Comparison of ENCODE assay signal across 1 cellular context in the genomic region with DNA sequence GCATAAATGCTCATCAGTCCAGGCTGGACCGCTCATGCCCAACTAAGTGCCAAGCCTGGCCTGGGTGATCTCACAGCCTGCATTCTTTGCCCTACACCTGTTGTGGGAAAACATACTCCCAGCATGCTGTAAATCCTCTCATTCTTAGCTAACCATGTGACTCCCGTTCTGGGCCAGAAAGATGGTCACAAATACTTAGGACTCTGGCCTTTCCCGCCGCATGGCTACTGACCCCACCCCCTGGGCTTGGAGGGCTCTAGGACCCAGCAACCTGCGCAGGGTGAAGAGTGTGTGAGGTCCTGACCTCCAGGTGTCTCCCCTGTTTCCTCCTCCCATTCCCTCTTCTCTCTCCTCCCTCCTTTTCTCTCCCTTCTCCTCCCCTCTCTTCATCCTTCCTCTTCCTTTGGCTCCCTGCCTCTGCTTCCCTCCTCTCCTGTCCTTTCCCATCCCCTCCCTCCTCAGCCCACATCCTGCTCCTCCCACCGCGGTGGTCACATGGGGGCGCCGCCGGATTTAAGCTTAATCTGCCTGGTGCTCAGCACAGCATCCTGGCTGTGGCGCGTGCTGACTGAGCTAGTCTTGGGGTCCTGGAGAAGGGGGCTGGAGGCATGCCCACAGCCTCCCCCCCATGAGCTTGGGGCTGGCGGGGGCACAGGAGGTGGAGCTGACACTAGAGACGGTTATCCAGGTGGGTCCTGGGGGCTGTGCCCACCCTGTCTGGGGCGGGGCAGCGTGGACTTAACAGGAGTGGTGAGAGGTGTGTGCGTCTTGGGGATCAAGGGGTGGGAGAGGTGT.
TF ChIP-seq lines count a peak whose summit lies in the region.

A gene with protein sequence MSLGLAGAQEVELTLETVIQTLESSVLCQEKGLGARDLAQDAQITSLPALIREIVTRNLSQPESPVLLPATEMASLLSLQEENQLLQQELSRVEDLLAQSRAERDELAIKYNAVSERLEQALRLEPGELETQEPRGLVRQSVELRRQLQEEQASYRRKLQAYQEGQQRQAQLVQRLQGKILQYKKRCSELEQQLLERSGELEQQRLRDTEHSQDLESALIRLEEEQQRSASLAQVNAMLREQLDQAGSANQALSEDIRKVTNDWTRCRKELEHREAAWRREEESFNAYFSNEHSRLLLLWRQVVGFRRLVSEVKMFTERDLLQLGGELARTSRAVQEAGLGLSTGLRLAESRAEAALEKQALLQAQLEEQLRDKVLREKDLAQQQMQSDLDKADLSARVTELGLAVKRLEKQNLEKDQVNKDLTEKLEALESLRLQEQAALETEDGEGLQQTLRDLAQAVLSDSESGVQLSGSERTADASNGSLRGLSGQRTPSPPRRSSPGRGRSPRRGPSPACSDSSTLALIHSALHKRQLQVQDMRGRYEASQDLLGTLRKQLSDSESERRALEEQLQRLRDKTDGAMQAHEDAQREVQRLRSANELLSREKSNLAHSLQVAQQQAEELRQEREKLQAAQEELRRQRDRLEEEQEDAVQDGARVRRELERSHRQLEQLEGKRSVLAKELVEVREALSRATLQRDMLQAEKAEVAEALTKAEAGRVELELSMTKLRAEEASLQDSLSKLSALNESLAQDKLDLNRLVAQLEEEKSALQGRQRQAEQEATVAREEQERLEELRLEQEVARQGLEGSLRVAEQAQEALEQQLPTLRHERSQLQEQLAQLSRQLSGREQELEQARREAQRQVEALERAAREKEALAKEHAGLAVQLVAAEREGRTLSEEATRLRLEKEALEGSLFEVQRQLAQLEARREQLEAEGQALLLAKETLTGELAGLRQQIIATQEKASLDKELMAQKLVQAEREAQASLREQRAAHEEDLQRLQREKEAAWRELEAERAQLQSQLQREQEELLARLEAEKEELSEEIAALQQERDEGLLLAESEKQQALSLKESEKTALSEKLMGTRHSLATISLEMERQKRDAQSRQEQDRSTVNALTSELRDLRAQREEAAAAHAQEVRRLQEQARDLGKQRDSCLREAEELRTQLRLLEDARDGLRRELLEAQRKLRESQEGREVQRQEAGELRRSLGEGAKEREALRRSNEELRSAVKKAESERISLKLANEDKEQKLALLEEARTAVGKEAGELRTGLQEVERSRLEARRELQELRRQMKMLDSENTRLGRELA (N-terminal part only) (plus strand): TSS at position 541 of the 795 bp plus-strand sequence. CDS start 88 bp downstream, at position 629.

TF ChIP-seq in endothelial cell of umbilical vein, 7 proteins besides CTCF, POLR2A, EP300 and RAD21:
- TF ChIP-seq MYC (IDR thresholded peaks at IDR 0.05; ENCODE audit: low read depth, low read length) (no peak), GATA2 (IDR thresholded peaks at IDR 0.05; ENCODE audit: insufficient read depth, insufficient read length, low read depth, low read length) (no peak), FOS (IDR thresholded peaks at IDR 0.05; ENCODE audit: borderline replicate concordance, insufficient read depth, low read length) (no peak), JUN (IDR thresholded peaks at IDR 0.05; ENCODE audit: borderline replicate concordance, insufficient read depth, insufficient read length, low read depth) (no peak)
- TF ChIP-seq, protein P1, sequence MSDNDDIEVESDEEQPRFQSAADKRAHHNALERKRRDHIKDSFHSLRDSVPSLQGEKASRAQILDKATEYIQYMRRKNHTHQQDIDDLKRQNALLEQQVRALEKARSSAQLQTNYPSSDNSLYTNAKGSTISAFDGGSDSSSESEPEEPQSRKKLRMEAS (IDR thresholded peaks at IDR 0.05; ENCODE audit: insufficient read depth, insufficient read length), result peak; percentile 56
TF ChIP-seq in endothelial cell of umbilical vein: peak in this region for 1.
